ENCODE assay signal across 8 cellular contexts in the genomic region with DNA sequence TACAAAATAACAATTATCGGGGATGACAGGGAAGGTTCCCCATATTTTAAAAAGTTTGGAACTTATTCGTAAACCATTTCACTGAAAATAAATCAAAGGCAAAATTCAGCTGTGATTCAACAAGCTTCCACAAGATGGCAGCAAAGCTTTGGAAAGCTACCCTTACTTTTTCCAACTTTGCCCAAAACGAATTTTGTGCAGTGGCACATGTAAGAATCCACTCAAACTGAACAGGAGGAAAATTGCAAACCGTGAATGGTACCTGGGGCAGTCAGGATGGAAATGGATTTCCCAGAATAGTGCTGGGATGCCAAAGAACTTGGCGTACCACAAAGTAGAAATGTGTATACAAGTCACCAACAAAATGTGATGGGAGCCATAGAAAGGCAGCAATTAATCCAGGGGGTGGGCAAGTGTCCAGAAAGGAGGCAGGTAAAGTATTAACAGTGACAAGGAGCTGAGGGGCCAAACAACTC. TPM values are rescaled to one million over a fixed set of nuclear protein-coding genes. Genes with fewer than 3 reads are reported as not detected.
DNase-seq lines count a peak whose midpoint lies in the region; ATAC-seq and TF ChIP-seq lines count a peak whose summit lies in the region.

No MANE protein-coding gene starts in this region.

- H3K36me3 ChIP-seq in SK-N-MC (ENCODE audit: insufficient read depth, low read length) = peaks cover 74% of the 10 kb centered on the region

- ATAC-seq in HG03097 (IDR thresholded peaks at IDR 0.05; ENCODE audit: low FRiP score, unreplicated experiment) = no peak
- no peak for ATAC-seq in GM21737 (IDR thresholded peaks at IDR 0.05; ENCODE audit: unreplicated experiment)

- CTCF ChIA-PET in HEK293T (lab: Yijun Ruan, JAX) = interaction anchor here (0.6 to 1.6 kb wide), 7 partner anchors 9 to 361 kb away, joined by 3 to 9 read pairs (median 5); no protein-coding TSS in a partner anchor

- no peak overlapping the region for H3K9ac ChIP-seq in SK-N-MC (ENCODE audit: insufficient read length)

- no peak overlapping the region for H3K4me3 ChIP-seq in SK-N-MC

- DNase-seq in NCI-H2081 (lab: John Stamatoyannopoulos, UW) = peak; percentile 32 to 42
- DNase-seq in NCI-H2081 treated with DMSO at 0.1 percent for 48 hours (lab: John Stamatoyannopoulos, UW) = no peak
- DNase-seq in HEK293T (ENCODE audit: extremely low spot score) = peak; percentile 50
- peak; percentile 32 for DNase-seq in SK-N-MC (ENCODE audit: low read depth, low spot score)
- peak; percentile 13 for DNase-seq in effector CD8-positive, alpha-beta T cell (lab: John Stamatoyannopoulos, UW)
- peak; percentile 50 for DNase-seq in mucosa of gallbladder (ENCODE audit: low spot score)

- peaks cover 9% of the 10 kb centered on the region; the same call in 1 of the 2 replicates for H3K9me3 ChIP-seq in SK-N-MC (ENCODE audit: low read depth, low read length)

- POLR2A ChIA-PET in HEK293T (lab: Yijun Ruan, JAX) = interaction anchor here (2.2 kb wide), 1 partner anchor 10 kb away, joined by 14 read pairs; the partner anchor contains the start of gene RPL31

- peak overlapping the region; percentile 86 for H3K27ac ChIP-seq in SK-N-MC

TF ChIP-seq in HEK293T, 16 proteins besides CTCF, POLR2A, EP300 and RAD21:
- no peak for TF ChIP-seq FOXM1 (IDR thresholded peaks at IDR 0.05; ENCODE audit: borderline replicate concordance)
- TF ChIP-seq HDGF (IDR thresholded peaks at IDR 0.05; ENCODE audit: borderline replicate concordance) = no peak
- TF ChIP-seq ZNF384 (IDR thresholded peaks at IDR 0.05) = no peak
- no peak for TF ChIP-seq FOXA1 (IDR thresholded peaks at IDR 0.05)
- TF ChIP-seq ELF4 (IDR thresholded peaks at IDR 0.05) = no peak
- no peak for TF ChIP-seq TARDBP (IDR thresholded peaks at IDR 0.05)
- TF ChIP-seq SUZ12 (IDR thresholded peaks at IDR 0.05) = no peak
- TF ChIP-seq BHLHE40 (IDR thresholded peaks at IDR 0.05; ENCODE audit: borderline replicate concordance) = no peak
- no peak for TF ChIP-seq FOXK2 (IDR thresholded peaks at IDR 0.05)
- no peak for TF ChIP-seq NFRKB (IDR thresholded peaks at IDR 0.05)
- no peak; the same call in 1 of the 2 replicates for TF ChIP-seq L3MBTL2 (conservative IDR thresholded peaks at IDR 0.05)
- TF ChIP-seq CTBP1 (IDR thresholded peaks at IDR 0.05; ENCODE audit: borderline replicate concordance) = no peak
- TF ChIP-seq, protein P1, sequence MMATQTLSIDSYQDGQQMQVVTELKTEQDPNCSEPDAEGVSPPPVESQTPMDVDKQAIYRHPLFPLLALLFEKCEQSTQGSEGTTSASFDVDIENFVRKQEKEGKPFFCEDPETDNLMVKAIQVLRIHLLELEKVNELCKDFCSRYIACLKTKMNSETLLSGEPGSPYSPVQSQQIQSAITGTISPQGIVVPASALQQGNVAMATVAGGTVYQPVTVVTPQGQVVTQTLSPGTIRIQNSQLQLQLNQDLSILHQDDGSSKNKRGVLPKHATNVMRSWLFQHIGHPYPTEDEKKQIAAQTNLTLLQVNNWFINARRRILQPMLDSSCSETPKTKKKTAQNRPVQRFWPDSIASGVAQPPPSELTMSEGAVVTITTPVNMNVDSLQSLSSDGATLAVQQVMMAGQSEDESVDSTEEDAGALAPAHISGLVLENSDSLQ (IDR thresholded peaks at IDR 0.05) = no peak

RNA-seq across cellular contexts. Expression of gene RPL31, which starts 10.7 kb away (rescaled TPM):
- total RNA-seq in mucosa of gallbladder = 966 TPM
